In the genomic region with DNA sequence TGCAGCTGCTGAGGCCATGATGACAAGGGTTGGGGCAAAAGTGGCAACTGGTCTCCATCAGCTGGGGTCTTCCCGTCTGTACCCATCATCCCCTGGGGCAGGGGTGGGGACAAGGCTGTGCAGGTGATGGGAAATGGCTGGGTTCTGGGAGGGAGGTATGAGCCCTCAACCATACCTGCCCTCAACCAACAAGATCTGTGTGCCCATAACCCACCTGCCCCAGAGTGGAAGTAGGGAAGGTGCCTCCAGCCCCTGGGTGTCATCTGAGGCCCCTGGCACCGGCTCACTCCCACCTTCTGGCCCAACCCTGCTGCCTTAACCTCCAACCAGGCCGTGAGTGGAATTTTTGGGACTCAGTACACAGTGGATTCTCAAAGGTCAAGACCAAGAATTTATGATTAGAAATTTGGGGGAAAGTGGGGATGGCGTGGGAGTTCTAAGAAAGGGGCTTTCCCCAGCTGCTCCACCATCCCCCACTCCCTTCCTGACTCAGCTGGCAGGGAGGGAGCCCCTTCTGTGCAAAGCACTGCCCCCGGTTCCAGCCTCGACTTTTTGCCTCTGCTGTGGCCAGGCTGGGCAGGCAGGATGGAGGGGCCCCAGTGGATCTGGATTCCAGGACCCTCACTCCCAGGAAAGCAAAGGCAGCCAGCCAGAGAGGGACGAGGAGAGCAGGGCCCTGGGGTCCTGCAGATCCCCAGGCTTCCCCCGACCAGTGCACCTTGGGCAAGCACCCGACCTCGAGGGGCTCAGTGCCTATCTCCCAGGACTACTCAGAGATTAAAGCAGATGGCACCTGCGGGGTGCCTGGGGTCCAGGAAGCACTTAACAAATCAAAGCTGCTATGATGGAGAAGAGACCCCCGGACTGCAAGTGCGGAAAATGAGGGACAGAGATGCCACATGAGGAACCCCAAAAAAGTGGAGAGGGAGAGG, we compare ENCODE assay signal across 15 cellular contexts. TPM values are rescaled to one million over a fixed set of nuclear protein-coding genes. Genes with fewer than 3 reads are reported as not detected.
DNase-seq lines count a peak whose midpoint lies in the region; ATAC-seq and TF ChIP-seq lines count a peak whose summit lies in the region.
"Had no signal": no experiment of that assay in that cellular context is flagged by ENCODE, and none has a peak within 500 bp of the region (broad histone marks: within the 10 kb centered on the region; RNA-seq: fewer than 3 reads in every experiment).

No MANE protein-coding gene starts in this region.

- DNase-seq in T-helper 2 cell treated with Interferon-gamma antibody and Interleukin-4, amounts not matched to agents 5 μg/mL and 100 μg/mL, for 36 hours (ENCODE audit: low spot score): no peak
- DNase-seq in T-helper 2 cell (no peak), GM12864 (ENCODE audit: low read depth) (peak; percentile 8), GDM1 (lab: John Stamatoyannopoulos, UW) (no peak)
- DNase-seq in activated naive CD4-positive, alpha-beta T cell treated with anti-CD3 and anti-CD28 coated beads, Interleukin-2, amount 10 ng/mL, durations not matched to agents 7 days and 5 days: no peak
- peak in 2 of 10 donors; percentile 7 to 41 for DNase-seq in naive thymus-derived CD8-positive, alpha-beta T cell
- DNase-seq: 8988T, left cardiac atrium, NCI-H1417 treated with DMSO at 0.1 percent for 48 hours, NCI-H510A treated with DMSO at 0.1 percent for 48 hours, retina had no signal

- H3K27me3 Mint-ChIP-seq in T-helper 2 cell treated with Interferon-gamma antibody and Interleukin-4, amounts not matched to agents 5 μg/mL and 100 μg/mL, for 36 hours (ENCODE audit: low read depth): no peaks in the 10 kb centered on the region
- H3K27me3 Mint-ChIP-seq in activated naive CD4-positive, alpha-beta T cell treated with anti-CD3 and anti-CD28 coated beads, Interleukin-2, amount 10 ng/mL, durations not matched to agents 7 days and 5 days: no peaks in the 10 kb centered on the region
- H3K27me3 Mint-ChIP-seq in naive thymus-derived CD8-positive, alpha-beta T cell: peaks cover 0 to 1% (median 0%) of the 10 kb centered on the region in 5 donors

- no peak for TF ChIP-seq CTCF in GM12864 (IDR thresholded peaks at IDR 0.05; ENCODE audit: low read depth, low read length, missing control alignments)

- H3K27ac Mint-ChIP-seq in T-helper 2 cell treated with Interferon-gamma antibody and Interleukin-4, amounts not matched to agents 5 μg/mL and 100 μg/mL, for 36 hours: peak overlapping the region; percentile 20
- peak overlapping the region; percentile 70 for H3K27ac Mint-ChIP-seq in activated naive CD4-positive, alpha-beta T cell treated with anti-CD3 and anti-CD28 coated beads, Interleukin-2, amount 10 ng/mL, durations not matched to agents 7 days and 5 days
- H3K27ac Mint-ChIP-seq in naive thymus-derived CD8-positive, alpha-beta T cell: peak overlapping the region; percentile 89 to 97 (median 94)

- H3K36me3 Mint-ChIP-seq in T-helper 2 cell treated with Interferon-gamma antibody and Interleukin-4, amounts not matched to agents 5 μg/mL and 100 μg/mL, for 36 hours (ENCODE audit: low read depth): peaks cover 40% of the 10 kb centered on the region
- peaks cover 64% of the 10 kb centered on the region for H3K36me3 Mint-ChIP-seq in activated naive CD4-positive, alpha-beta T cell treated with anti-CD3 and anti-CD28 coated beads, Interleukin-2, amount 10 ng/mL, durations not matched to agents 7 days and 5 days
- peaks cover 4 to 74% (median 22%) of the 10 kb centered on the region in 3 donors for H3K36me3 Mint-ChIP-seq in naive thymus-derived CD8-positive, alpha-beta T cell

- CTCF ChIA-PET in activated naive CD4-positive, alpha-beta T cell treated with anti-CD3 and anti-CD28 coated beads, Interleukin-2, amount 10 ng/mL, durations not matched to agents 7 days and 5 days (lab: Charles Lee): no interaction called here

- H3K4me3 Mint-ChIP-seq in T-helper 2 cell treated with Interferon-gamma antibody and Interleukin-4, amounts not matched to agents 5 μg/mL and 100 μg/mL, for 36 hours: no peak overlapping the region
- no peak overlapping the region for H3K4me3 Mint-ChIP-seq in activated naive CD4-positive, alpha-beta T cell treated with anti-CD3 and anti-CD28 coated beads, Interleukin-2, amount 10 ng/mL, durations not matched to agents 7 days and 5 days
- H3K4me3 Mint-ChIP-seq in naive thymus-derived CD8-positive, alpha-beta T cell: peak overlapping the region; percentile 53 to 93 (median 80)

- POLR2A ChIA-PET in naive thymus-derived CD8-positive, alpha-beta T cell (lab: Charles Lee): interaction anchor here (0.5 to 3.3 kb wide), 10 partner anchors 8 to 260 kb away, joined by 3 to 29 read pairs (median 3); partner anchors contain the start of genes ANAPC16, ASCC1 and SPOCK2

- no peak for ATAC-seq in naive thymus-derived CD8-positive, alpha-beta T cell
- ATAC-seq in HG03439 (IDR thresholded peaks at IDR 0.05; ENCODE audit: unreplicated experiment) (no peak), HG02840 (IDR thresholded peaks at IDR 0.05; ENCODE audit: low FRiP score, unreplicated experiment) (no peak)
- ATAC-seq: left cardiac atrium had no signal

- H3K4me1 Mint-ChIP-seq in T-helper 2 cell treated with Interferon-gamma antibody and Interleukin-4, amounts not matched to agents 5 μg/mL and 100 μg/mL, for 36 hours (ENCODE audit: low read depth): peaks cover 33% of the 10 kb centered on the region
- H3K4me1 Mint-ChIP-seq in activated naive CD4-positive, alpha-beta T cell treated with anti-CD3 and anti-CD28 coated beads, Interleukin-2, amount 10 ng/mL, durations not matched to agents 7 days and 5 days: peaks cover 63% of the 10 kb centered on the region
- H3K4me1 Mint-ChIP-seq in naive thymus-derived CD8-positive, alpha-beta T cell: peaks cover 52 to 96% (median 92%) of the 10 kb centered on the region in 4 donors

- H3K4me3 ChIP-seq in GM12864 (ENCODE audit: low read depth, low read length): no peak overlapping the region
- H3K4me3 ChIP-seq: hepatocyte, Peyer's patch had no signal

- no peaks in the 10 kb centered on the region for H3K9me3 Mint-ChIP-seq in T-helper 2 cell treated with Interferon-gamma antibody and Interleukin-4, amounts not matched to agents 5 μg/mL and 100 μg/mL, for 36 hours
- H3K9me3 Mint-ChIP-seq in activated naive CD4-positive, alpha-beta T cell treated with anti-CD3 and anti-CD28 coated beads, Interleukin-2, amount 10 ng/mL, durations not matched to agents 7 days and 5 days: no peaks in the 10 kb centered on the region
- H3K9me3 Mint-ChIP-seq in naive thymus-derived CD8-positive, alpha-beta T cell: no peaks in the 10 kb centered on the region

RNA-seq across cellular contexts. Expression of gene SPOCK2, which starts 12.9 kb away (rescaled TPM):
- total RNA-seq in naive thymus-derived CD8-positive, alpha-beta T cell: 100 to 1,000 TPM; 566 to 578 TPM
- 100 to 1,000 TPM; 177 to 292 (median 235) TPM for polyA plus RNA-seq in naive thymus-derived CD8-positive, alpha-beta T cell

Comparison
In these comparisons a context has a peak if more than half of its experiments do, and no peak if none do; other contexts are left out.
1. H3K27ac Mint-ChIP-seq: peak in every context shown above with its lines; median percentile 94 in naive thymus-derived CD8-positive, alpha-beta T cell; 70 in activated naive CD4-positive, alpha-beta T cell treated with anti-CD3 and anti-CD28 coated beads, Interleukin-2, amount 10 ng/mL, durations not matched to agents 7 days and 5 days; 20 in T-helper 2 cell treated with Interferon-gamma antibody and Interleukin-4, amounts not matched to agents 5 μg/mL and 100 μg/mL, for 36 hours.
2. H3K4me3 Mint-ChIP-seq: peak in naive thymus-derived CD8-positive, alpha-beta T cell (10 of 10); none in T-helper 2 cell treated with Interferon-gamma antibody and Interleukin-4, amounts not matched to agents 5 μg/mL and 100 μg/mL, for 36 hours (single experiment) and activated naive CD4-positive, alpha-beta T cell treated with anti-CD3 and anti-CD28 coated beads, Interleukin-2, amount 10 ng/mL, durations not matched to agents 7 days and 5 days (single experiment).